In genomic region chr2:218367415-218368149, GRCh38 we compare ENCODE assay signal across 9 cellular contexts. TPM values are rescaled to one million over a fixed set of nuclear protein-coding genes. Genes with fewer than 3 reads are reported as not detected.
A peak's percentile ranks its signal among the peaks of the same experiment; 100 is the strongest.
DNase-seq lines count a peak whose midpoint lies in the region; ATAC-seq and TF ChIP-seq lines count a peak whose summit lies in the region.
"Had no signal": no experiment of that assay in that cellular context is flagged by ENCODE, and none has a peak within 500 bp of the region (broad histone marks: within the 10 kb centered on the region; RNA-seq: fewer than 3 reads in every experiment).

No MANE protein-coding gene starts in this region.

- H3K9me3 ChIP-seq in adipocyte (ENCODE audit: control insufficient read depth, low read length): peaks cover 8% of the 10 kb centered on the region
- H3K9me3 ChIP-seq in right atrium auricular region: no peaks in the 10 kb centered on the region

- H3K27ac ChIP-seq in right atrium auricular region: peak overlapping the region; percentile 93 to 95
- H3K27ac ChIP-seq: C4-2B had no signal

- peak; percentile 92 for ATAC-seq in HG03135 (IDR thresholded peaks at IDR 0.05; ENCODE audit: unreplicated experiment)

- H3K4me3 ChIP-seq in adipocyte (ENCODE audit: low read length): peak overlapping the region; percentile 78
- H3K4me3 ChIP-seq in right atrium auricular region: peak overlapping the region; percentile 50 to 62
- peak overlapping the region; percentile 52 for H3K4me3 ChIP-seq in retinal pigment epithelial cell (ENCODE audit: low read length)

- H3K27me3 ChIP-seq in adipocyte (replicated peaks; ENCODE audit: control insufficient read depth, insufficient read depth, low read length) (no peaks in the 10 kb centered on the region), right atrium auricular region (no peaks in the 10 kb centered on the region)

- peak; percentile 59 for DNase-seq in NK-92 treated with Interleukin-12 subunit alpha and Interleukin-12 subunit beta, amount 100 ng/mL, for 24 hours (lab: John Stamatoyannopoulos, UW)
- DNase-seq in NK-92 (lab: John Stamatoyannopoulos, UW; ENCODE audit: unreplicated experiment) (no peak), SW 1271 (lab: John Stamatoyannopoulos, UW) (peak; percentile 54 to 56), adipocyte (ENCODE audit: low read depth) (peak; percentile 89), right atrium auricular region (ENCODE audit: low spot score) (peak; percentile 90), retinal pigment epithelial cell (ENCODE audit: low read depth) (no peak), DMS153 treated with DMSO at 0.1 percent for 48 hours (lab: John Stamatoyannopoulos, UW; ENCODE audit: unreplicated experiment) (no peak)

- H3K4me1 ChIP-seq in adipocyte (ENCODE audit: control insufficient read depth, insufficient read depth, low read length) (peaks cover 32% of the 10 kb centered on the region), right atrium auricular region (peaks cover 0 to 21% of the 10 kb centered on the region in 2 donors)

- H3K36me3 ChIP-seq in adipocyte (ENCODE audit: control insufficient read depth, insufficient read depth, low read length, severe bottlenecking): no peaks in the 10 kb centered on the region
- H3K36me3 ChIP-seq in right atrium auricular region: no peaks in the 10 kb centered on the region

- peak overlapping the region; percentile 84 for H3K9ac ChIP-seq in adipocyte (ENCODE audit: low read length)

- TF ChIP-seq CTCF in right atrium auricular region (IDR thresholded peaks at IDR 0.05) (peak in 1 of 2 donors; percentile 43), retinal pigment epithelial cell (conservative IDR thresholded peaks at IDR 0.05; ENCODE audit: low read depth, low read length) (no peak)

RNA-seq across cellular contexts. Expression of gene CATIP, which starts 10.9 kb away (rescaled TPM):
- total RNA-seq in right atrium auricular region: not detected

RNA-seq across cellular contexts. Expression of gene SLC11A1, which starts 14.5 kb away (rescaled TPM):
- 10 to 100 TPM in 1 of 2 donors, 1 to 10 TPM in 1; 8.7 to 22.1 TPM for total RNA-seq in right atrium auricular region

RNA-seq across cellular contexts. Expression of gene CTDSP1, which starts 32.1 kb away (rescaled TPM):
- total RNA-seq in right atrium auricular region: 10 to 100 TPM; 54.2 to 99.5 TPM

RNA-seq across cellular contexts. Expression of gene VIL1, which starts 51.3 kb away (rescaled TPM):
- not detected for total RNA-seq in right atrium auricular region

Comparison
In these comparisons a context has a peak if more than half of its experiments do, and no peak if none do; other contexts are left out.
1. DNase-seq: peak in NK-92 treated with Interleukin-12 subunit alpha and Interleukin-12 subunit beta, amount 100 ng/mL, for 24 hours (single experiment), SW 1271 (2 of 2), adipocyte (single experiment) and right atrium auricular region (single experiment); none in NK-92 (single experiment), retinal pigment epithelial cell (single experiment) and DMS153 treated with DMSO at 0.1 percent for 48 hours (single experiment).
2. Peak in every context shown above with its lines, with median percentiles within 50 percentile points of each other: H3K4me3 ChIP-seq.